20 cellular contexts compared by ENCODE assay signal in genomic region chr7:98808751-98809460, GRCh38.
"Had no signal": no experiment of that assay in that cellular context is flagged by ENCODE, and none has a peak within 500 bp of the region (broad histone marks: within the 10 kb centered on the region; RNA-seq: fewer than 3 reads in every experiment).

No MANE protein-coding gene starts in this region.

- H3K4me1 ChIP-seq: heart right ventricle, vagina had no signal

- H3K4me3 Mint-ChIP-seq: activated CD4-positive, alpha-beta memory T cell treated with anti-CD3 and anti-CD28 coated beads, Interleukin-2, amount 10 ng/mL, durations not matched to agents 7 days and 5 days; activated naive CD4-positive, alpha-beta T cell treated with anti-CD3 and anti-CD28 coated beads for 36 hours; activated naive CD8-positive, alpha-beta T cell treated with anti-CD3 and anti-CD28 coated beads, Interleukin-2, amount 10 ng/mL, durations not matched to agents 7 days and 5 days; activated T-cell treated with anti-CD3 and anti-CD28 coated beads, Interleukin-2, amount 50 U/mL, for 72 hours; natural killer cell treated with Interleukin-12 subunit alpha and Interleukin-12 subunit beta and Interleukin-15 and Interleukin-18, amount 100 ng/mL, for 72 hours; type B pancreatic cell had no signal

- H3K27me3 ChIP-seq: neutrophil, ovary, vagina had no signal

- H3K27ac Mint-ChIP-seq: activated CD4-positive, alpha-beta memory T cell treated with anti-CD3 and anti-CD28 coated beads, Interleukin-2, amount 10 ng/mL, durations not matched to agents 7 days and 5 days; activated naive CD4-positive, alpha-beta T cell treated with anti-CD3 and anti-CD28 coated beads for 36 hours; activated naive CD8-positive, alpha-beta T cell treated with anti-CD3 and anti-CD28 coated beads, Interleukin-2, amount 10 ng/mL, durations not matched to agents 7 days and 5 days; activated T-cell treated with anti-CD3 and anti-CD28 coated beads, Interleukin-2, amount 50 U/mL, for 72 hours; natural killer cell treated with Interleukin-12 subunit alpha and Interleukin-12 subunit beta and Interleukin-15 and Interleukin-18, amount 100 ng/mL, for 72 hours; type B pancreatic cell had no signal

- ATAC-seq: activated T-cell treated with anti-CD3 and anti-CD28 coated beads, Interleukin-2, amount 50 U/mL, for 72 hours; heart right ventricle; left cardiac atrium; natural killer cell treated with Interleukin-12 subunit alpha and Interleukin-12 subunit beta and Interleukin-15 and Interleukin-18, amount 100 ng/mL, for 72 hours; right cardiac atrium had no signal

- DNase-seq: activated CD4-positive, alpha-beta memory T cell treated with anti-CD3 and anti-CD28 coated beads, Interleukin-2, amount 10 ng/mL, durations not matched to agents 7 days and 5 days; activated CD4-positive, alpha-beta T cell treated with anti-CD3 and anti-CD28 coated beads for 48 hours; activated effector memory CD4-positive, alpha-beta T cell treated with Interleukin-2 at 50 U/mL for 16 hours; activated naive CD4-positive, alpha-beta T cell treated with anti-CD3 and anti-CD28 coated beads for 36 hours; activated naive CD8-positive, alpha-beta T cell treated with anti-CD3 and anti-CD28 coated beads, Interleukin-2, amount 10 ng/mL, durations not matched to agents 7 days and 5 days; activated T-cell treated with anti-CD3 and anti-CD28 coated beads, Interleukin-2, amount 50 U/mL, for 72 hours; amniotic stem cell; cortex of kidney; heart right ventricle; islet precursor cell; left cardiac atrium; ovary; right cardiac atrium; stimulated activated CD4-positive, alpha-beta T cell treated with anti-CD3 and anti-CD28 coated beads, Interleukin-4, amount 100 ng/mL, for 24 hours; stimulated activated naive CD4-positive, alpha-beta T cell treated with Interleukin-2 at 50 U/mL for 16 hours had no signal

- H3K4me3 ChIP-seq: heart right ventricle, ovary, thoracic aorta, vagina had no signal

- H3K27ac ChIP-seq: heart right ventricle, neutrophil, ovary, vagina had no signal

- H3K9me3 Mint-ChIP-seq: activated naive CD8-positive, alpha-beta T cell treated with anti-CD3 and anti-CD28 coated beads, Interleukin-2, amount 10 ng/mL, durations not matched to agents 7 days and 5 days; natural killer cell treated with Interleukin-12 subunit alpha and Interleukin-12 subunit beta and Interleukin-15 and Interleukin-18, amount 100 ng/mL, for 72 hours; type B pancreatic cell had no signal

- H3K27me3 Mint-ChIP-seq: activated CD4-positive, alpha-beta memory T cell treated with anti-CD3 and anti-CD28 coated beads, Interleukin-2, amount 10 ng/mL, durations not matched to agents 7 days and 5 days; activated naive CD8-positive, alpha-beta T cell treated with anti-CD3 and anti-CD28 coated beads, Interleukin-2, amount 10 ng/mL, durations not matched to agents 7 days and 5 days; type B pancreatic cell had no signal

- H3K36me3 ChIP-seq: heart right ventricle, neutrophil, ovary, thoracic aorta, vagina had no signal

- H3K36me3 Mint-ChIP-seq: activated naive CD8-positive, alpha-beta T cell treated with anti-CD3 and anti-CD28 coated beads, Interleukin-2, amount 10 ng/mL, durations not matched to agents 7 days and 5 days; natural killer cell treated with Interleukin-12 subunit alpha and Interleukin-12 subunit beta and Interleukin-15 and Interleukin-18, amount 100 ng/mL, for 72 hours; type B pancreatic cell had no signal

- H3K9me3 ChIP-seq: neutrophil, ovary, thoracic aorta, vagina had no signal

- H3K4me1 Mint-ChIP-seq: activated CD4-positive, alpha-beta memory T cell treated with anti-CD3 and anti-CD28 coated beads, Interleukin-2, amount 10 ng/mL, durations not matched to agents 7 days and 5 days; activated naive CD8-positive, alpha-beta T cell treated with anti-CD3 and anti-CD28 coated beads, Interleukin-2, amount 10 ng/mL, durations not matched to agents 7 days and 5 days had no signal
